ENCODE assay signal across 18 cellular contexts in the genomic region with DNA sequence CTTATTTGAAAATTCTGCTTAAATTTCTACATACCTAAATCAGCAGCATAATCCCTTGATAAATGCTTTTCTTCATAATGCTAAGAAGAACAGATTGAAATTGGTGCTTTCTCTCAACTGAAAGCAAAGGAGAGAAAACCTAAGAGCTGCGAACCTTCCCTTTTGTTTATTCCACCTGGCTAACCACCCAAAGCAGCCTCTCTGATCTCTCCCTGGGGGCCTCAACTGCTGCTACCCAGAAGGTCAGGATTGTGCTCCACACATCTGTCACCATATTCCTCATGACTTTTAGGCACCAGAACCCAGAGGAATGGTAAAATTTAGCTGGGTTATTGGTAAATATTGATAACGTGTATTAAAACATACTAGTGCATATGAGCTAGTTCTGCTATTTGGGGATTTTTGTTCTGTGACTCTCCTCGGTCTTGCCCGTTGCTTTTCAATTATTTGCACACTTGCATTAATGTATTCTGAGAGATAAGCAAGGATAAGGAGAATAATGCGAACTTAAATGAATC.
DNase-seq lines count a peak whose midpoint lies in the region; ATAC-seq and TF ChIP-seq lines count a peak whose summit lies in the region.
"Had no signal": no experiment of that assay in that cellular context is flagged by ENCODE, and none has a peak within 500 bp of the region (broad histone marks: within the 10 kb centered on the region; RNA-seq: fewer than 3 reads in every experiment).

No MANE protein-coding gene starts in this region.

- H3K4me1 Mint-ChIP-seq in mesothelial cell of epicardium = peaks cover 31% of the 10 kb centered on the region
- no peaks in the 10 kb centered on the region for H3K4me1 Mint-ChIP-seq in activated T-cell treated with anti-CD3 and anti-CD28 coated beads, Interleukin-2, amount 50 U/mL, for 72 hours (ENCODE audit: low read depth)
- H3K4me1 Mint-ChIP-seq: B cell; CD4-positive, alpha-beta memory T cell had no signal

- H3K36me3 ChIP-seq in BLaER1 = no peaks in the 10 kb centered on the region
- no peaks in the 10 kb centered on the region for H3K36me3 ChIP-seq in DND-41 (ENCODE audit: insufficient read depth, low read length)
- H3K36me3 ChIP-seq: SJSA1 had no signal

- TF ChIP-seq CTCF in DND-41 (IDR thresholded peaks at IDR 0.05; ENCODE audit: borderline replicate concordance, extremely low read depth, low read length, poor library complexity, severe bottlenecking) (no peak), mesothelial cell of epicardium (IDR thresholded peaks at IDR 0.05; ENCODE audit: unreplicated experiment) (no peak)

- no peak overlapping the region for H3K4me3 Mint-ChIP-seq in mesothelial cell of epicardium
- H3K4me3 Mint-ChIP-seq in activated T-cell treated with anti-CD3 and anti-CD28 coated beads, Interleukin-2, amount 50 U/mL, for 72 hours = no peak overlapping the region
- H3K4me3 Mint-ChIP-seq: B cell; CD4-positive, alpha-beta memory T cell; H9 had no signal

- peak overlapping the region; percentile 1 for H3K27ac Mint-ChIP-seq in mesothelial cell of epicardium
- no peak overlapping the region for H3K27ac Mint-ChIP-seq in activated T-cell treated with anti-CD3 and anti-CD28 coated beads, Interleukin-2, amount 50 U/mL, for 72 hours
- H3K27ac Mint-ChIP-seq: B cell; CD4-positive, alpha-beta memory T cell had no signal

- H3K27me3 ChIP-seq in BLaER1 (no peaks in the 10 kb centered on the region), DND-41 (ENCODE audit: insufficient read depth, low read length, poor library complexity) (no peaks in the 10 kb centered on the region)

- H3K4me3 ChIP-seq in BLaER1 (no peak overlapping the region), DND-41 (ENCODE audit: low read depth in 1 of 2, low read length in 2 of 2) (no peak overlapping the region)
- H3K4me3 ChIP-seq: SJSA1 had no signal

- H3K4me2 ChIP-seq in BLaER1 (peak overlapping the region; percentile 12; the same call in 1 of the 2 replicates), DND-41 (ENCODE audit: insufficient read depth, low read length) (no peak overlapping the region)
- H3K4me2 ChIP-seq: KMS-11 had no signal

- ATAC-seq in DND-41 (ENCODE audit: insufficient read depth, low read depth) = peak; percentile 60; the same call in 1 of the 3 replicates
- ATAC-seq in activated T-cell treated with anti-CD3 and anti-CD28 coated beads, Interleukin-2, amount 50 U/mL, for 72 hours (replicated peaks in 1 of 2) = no peak
- ATAC-seq: HepG2, PC-3 had no signal

- no peak overlapping the region for H2AFZ ChIP-seq in DND-41 (ENCODE audit: low read depth, low read length)

- no peaks in the 10 kb centered on the region for H3K9me3 Mint-ChIP-seq in mesothelial cell of epicardium
- H3K9me3 Mint-ChIP-seq in activated T-cell treated with anti-CD3 and anti-CD28 coated beads, Interleukin-2, amount 50 U/mL, for 72 hours = peaks cover 4 to 8% of the 10 kb centered on the region in 2 donors
- H3K9me3 Mint-ChIP-seq: H9 had no signal

- H3K36me3 Mint-ChIP-seq in mesothelial cell of epicardium = no peaks in the 10 kb centered on the region
- peaks cover 0 to 2% of the 10 kb centered on the region in 2 donors for H3K36me3 Mint-ChIP-seq in activated T-cell treated with anti-CD3 and anti-CD28 coated beads, Interleukin-2, amount 50 U/mL, for 72 hours (ENCODE audit: insufficient read depth in 2 of 2)
- H3K36me3 Mint-ChIP-seq: CD4-positive, alpha-beta memory T cell had no signal

- H3K4me1 ChIP-seq in BLaER1 = peaks cover 5% of the 10 kb centered on the region; the same call in 1 of the 2 replicates
- no peaks in the 10 kb centered on the region for H3K4me1 ChIP-seq in DND-41 (ENCODE audit: insufficient read depth, low read length)
- H3K4me1 ChIP-seq: SJSA1 had no signal

- no peaks in the 10 kb centered on the region for H3K79me2 ChIP-seq in DND-41 (ENCODE audit: insufficient read depth, low read length)

- no peaks in the 10 kb centered on the region for H3K9me3 ChIP-seq in BLaER1
- no peaks in the 10 kb centered on the region for H3K9me3 ChIP-seq in DND-41 (ENCODE audit: insufficient read depth, low read length, severe bottlenecking)
- H3K9me3 ChIP-seq: SJSA1 had no signal

- H4K20me1 ChIP-seq in BLaER1 (no peaks in the 10 kb centered on the region), DND-41 (ENCODE audit: insufficient read depth, low read length) (no peaks in the 10 kb centered on the region)

- H3K27ac ChIP-seq in BLaER1 (no peak overlapping the region), DND-41 (ENCODE audit: low read length) (no peak overlapping the region)
- H3K27ac ChIP-seq: KMS-11, SJSA1 had no signal

- no peak overlapping the region for H3K9ac ChIP-seq in BLaER1
- no peak overlapping the region for H3K9ac ChIP-seq in DND-41 (ENCODE audit: low read depth, low read length)
- H3K9ac ChIP-seq: KMS-11 had no signal

- H3K27me3 Mint-ChIP-seq in mesothelial cell of epicardium (ENCODE audit: low read depth) = no peaks in the 10 kb centered on the region
- no peaks in the 10 kb centered on the region for H3K27me3 Mint-ChIP-seq in activated T-cell treated with anti-CD3 and anti-CD28 coated beads, Interleukin-2, amount 50 U/mL, for 72 hours (ENCODE audit: low read depth)
- H3K27me3 Mint-ChIP-seq: B cell; CD4-positive, alpha-beta memory T cell had no signal

- DNase-seq in DND-41 = peak; percentile 29
- DNase-seq in NCI-H69 (lab: John Stamatoyannopoulos, UW) = peak; percentile 98
- DNase-seq in mesothelial cell of epicardium (ENCODE audit: low spot score in 2 of 2, unreplicated experiment in 2 of 2) = no peak
- DNase-seq in activated T-cell treated with anti-CD3 and anti-CD28 coated beads, Interleukin-2, amount 50 U/mL, for 72 hours = no peak
- DNase-seq in SKM-1 treated with dmso at 0.1 percent for 144 hours (lab: John Stamatoyannopoulos, UW; ENCODE audit: unreplicated experiment) = no peak
- DNase-seq in NCI-H510A (lab: John Stamatoyannopoulos, UW) = no peak
- DNase-seq: CD4-positive, alpha-beta memory T cell; H9; NCI-H1105; NCI-H2081; NCI-H510A treated with DMSO at 0.1 percent for 48 hours; NK-92 treated with Interleukin-12 subunit alpha and Interleukin-12 subunit beta, amount 100 ng/mL, for 24 hours; PC-3 had no signal

Comparison
In these comparisons a context has a peak if more than half of its experiments do, and no peak if none do; other contexts are left out.
1. DNase-seq: peak in DND-41 (single experiment) and NCI-H69 (single experiment); none in mesothelial cell of epicardium (0 of 2), activated T-cell treated with anti-CD3 and anti-CD28 coated beads, Interleukin-2, amount 50 U/mL, for 72 hours (0 of 2), SKM-1 treated with dmso at 0.1 percent for 144 hours (single experiment) and NCI-H510A (single experiment).